Comparison of ENCODE assay signal across 1 cellular context in the genomic region with DNA sequence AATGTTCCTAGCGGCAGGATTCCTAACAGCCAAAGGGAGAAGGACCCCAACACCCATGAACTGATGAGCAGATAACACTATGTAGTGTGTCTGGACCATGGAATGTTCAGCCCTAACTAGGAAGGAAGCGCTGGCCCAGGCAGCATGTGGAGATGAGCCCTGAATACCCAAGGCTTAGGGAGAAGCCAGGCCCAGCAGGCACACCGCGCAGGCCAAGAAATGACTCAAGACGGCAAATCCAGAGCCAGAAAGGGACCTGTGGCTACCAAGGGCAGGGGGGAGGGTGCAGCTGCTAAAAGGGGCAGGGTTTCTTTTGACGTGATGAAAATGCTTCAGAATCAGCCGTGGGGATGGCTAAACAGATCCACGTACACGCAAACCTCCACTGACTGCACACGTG.
TF ChIP-seq lines count a peak whose summit lies in the region.

No MANE protein-coding gene starts in this region.

TF ChIP-seq in GM12878, 131 proteins besides CTCF, POLR2A, EP300 and RAD21:
- TF ChIP-seq NRF1 (conservative IDR thresholded peaks at IDR 0.05; ENCODE audit: low read depth, low read length) (no peak), KLF5 (IDR thresholded peaks at IDR 0.05; ENCODE audit: partially characterized antibody) (no peak), FOS (IDR thresholded peaks at IDR 0.05; ENCODE audit: borderline replicate concordance, extremely low read depth, insufficient read length) (no peak), ETV6 (conservative IDR thresholded peaks at IDR 0.05 in 1 of 2, IDR thresholded peaks at IDR 0.05 in 1 of 2; ENCODE audit: borderline replicate concordance in 1 of 2, low read depth in 1 of 2) (no peak), USF1 (IDR thresholded peaks at IDR 0.05; ENCODE audit: borderline replicate concordance, extremely low read length, insufficient read depth, low read depth, low read length) (no peak), LARP7 (IDR thresholded peaks at IDR 0.05) (no peak), CHD2 (IDR thresholded peaks at IDR 0.05; ENCODE audit: borderline replicate concordance, low read depth, low read length) (no peak), CUX1 (IDR thresholded peaks at IDR 0.05; ENCODE audit: insufficient replicate concordance, low read depth, low read length) (no peak), STAT1 (conservative IDR thresholded peaks at IDR 0.05) (no peak), SMC3 (IDR thresholded peaks at IDR 0.05; ENCODE audit: borderline replicate concordance, low read length) (no peak), MYB (IDR thresholded peaks at IDR 0.05; ENCODE audit: borderline replicate concordance, low read depth, low read length) (no peak), CREM (IDR thresholded peaks at IDR 0.05; ENCODE audit: low read depth) (no peak), HSF1 (IDR thresholded peaks at IDR 0.05; ENCODE audit: low read depth, low read length) (no peak), MYC (IDR thresholded peaks at IDR 0.05; ENCODE audit: insufficient read depth, insufficient read length, insufficient replicate concordance, low read length, severe bottlenecking) (no peak), PRDM15 (CRISPR knock-in tag; IDR thresholded peaks at IDR 0.05) (no peak)
